In genomic region chr17:78484300-78485159, GRCh38 we compare ENCODE assay signal across 9 cellular contexts.
DNase-seq lines count a peak whose midpoint lies in the region; ATAC-seq and TF ChIP-seq lines count a peak whose summit lies in the region.
"Had no signal": no experiment of that assay in that cellular context is flagged by ENCODE, and none has a peak within 500 bp of the region (broad histone marks: within the 10 kb centered on the region; RNA-seq: fewer than 3 reads in every experiment).

No MANE protein-coding gene starts in this region.

- 32% methylated on average over 10 of the region's 39 CpGs for WGBS in suprapubic skin

- H3K4me3 ChIP-seq in BJ (ENCODE audit: low read depth, low read length) (peak overlapping the region; percentile 31), HEK293 (ENCODE audit: low read depth, low read length) (no peak overlapping the region), choroid plexus epithelial cell (ENCODE audit: low read depth, low read length) (peak overlapping the region; percentile 45), suprapubic skin (peak overlapping the region; percentile 24)

- H3K9me3 ChIP-seq in HEK293 (ENCODE audit: control insufficient read depth, insufficient read depth, low read depth, low read length) (no peaks in the 10 kb centered on the region), suprapubic skin (no peaks in the 10 kb centered on the region)

- H3K4me1 ChIP-seq in HEK293 (ENCODE audit: control insufficient read depth, insufficient read depth, low read length) (no peaks in the 10 kb centered on the region), suprapubic skin (peaks cover 10% of the 10 kb centered on the region)

- peak overlapping the region; percentile 45; the same call in 1 of the 2 replicates for H3K27ac Mint-ChIP-seq in WTC11
- H3K27ac Mint-ChIP-seq in naive B cell = peak overlapping the region in 3 of 6 donors; percentile 58 to 79 (median 61)

- CTCF ChIA-PET in BJ (lab: Yijun Ruan, JAX) (interaction anchor here (0.9 to 3.8 kb wide), 2 partner anchors 12 to 224 kb away, joined by 4 to 14 read pairs; no protein-coding TSS in a partner anchor), HEK293 (lab: Yijun Ruan, JAX) (interaction anchor here (0.6 to 3.2 kb wide), 5 partner anchors 12 to 262 kb away, joined by 3 to 9 read pairs (median 4); no protein-coding TSS in a partner anchor), WTC11 (lab: Charles Lee) (interaction anchor here (0.6 to 1.6 kb wide), 3 partner anchors 12 to 234 kb away, joined by 3 to 7 read pairs (median 4); no protein-coding TSS in a partner anchor)

- H3K27ac ChIP-seq in HEK293 (ENCODE audit: extremely low read depth, low read depth, low read length) (no peak overlapping the region), suprapubic skin (no peak overlapping the region)

- H3K36me3 ChIP-seq in BJ (ENCODE audit: control insufficient read depth, insufficient read depth, low read length) (no peaks in the 10 kb centered on the region), HEK293 (ENCODE audit: control insufficient read depth in 2 of 2, insufficient read depth in 1 of 2, low read length in 2 of 2) (no peaks in the 10 kb centered on the region), suprapubic skin (no peaks in the 10 kb centered on the region)

- H3K27me3 ChIP-seq in BJ (ENCODE audit: control insufficient read depth, insufficient read depth, low read length) (peaks cover 2% of the 10 kb centered on the region; the same call in 1 of the 2 replicates), suprapubic skin (peaks cover 5% of the 10 kb centered on the region)

- POLR2A ChIA-PET in BJ (lab: Charles Lee) (interaction anchor here (0.5 kb wide), 1 partner anchor 1576 kb away, joined by 4 read pairs; no protein-coding TSS in a partner anchor), HEK293 (lab: Yijun Ruan, JAX) (interaction anchor here (0.5 kb wide), 1 partner anchor 266 kb away, joined by 3 read pairs; no protein-coding TSS in a partner anchor), WTC11 (lab: Charles Lee) (interaction anchor here (0.6 to 0.7 kb wide), 2 partner anchors 15 to 53 kb away, joined by 4 to 6 read pairs; no protein-coding TSS in a partner anchor)

- H3K4me3 Mint-ChIP-seq in WTC11 = peak overlapping the region; percentile 81
- peak overlapping the region; percentile 9 to 90 (median 82) for H3K4me3 Mint-ChIP-seq in naive B cell

- H3K4me1 Mint-ChIP-seq in WTC11 (peaks cover 8% of the 10 kb centered on the region), naive B cell (peaks cover 8 to 13% (median 12%) of the 10 kb centered on the region in 3 donors)
- H3K4me1 Mint-ChIP-seq: nephron had no signal

- H3K36me3 Mint-ChIP-seq in WTC11 (no peaks in the 10 kb centered on the region), naive B cell (peaks cover 0 to 7% of the 10 kb centered on the region in 2 donors)

- H3K27me3 Mint-ChIP-seq in WTC11 (ENCODE audit: low read depth) (no peaks in the 10 kb centered on the region), naive B cell (peaks cover 4 to 23% (median 13%) of the 10 kb centered on the region in 3 donors)

- ATAC-seq in WTC11 = peak; percentile 89
- peak; percentile 92 to 93 for ATAC-seq in naive B cell (ENCODE audit: low read depth in 2 of 2)

- no peak for TF ChIP-seq POLR2A in suprapubic skin (IDR thresholded peaks at IDR 0.05)

- TF ChIP-seq EP300 in suprapubic skin (IDR thresholded peaks at IDR 0.05) = no peak

- H3K9me3 Mint-ChIP-seq in WTC11 = no peaks in the 10 kb centered on the region
- no peaks in the 10 kb centered on the region for H3K9me3 Mint-ChIP-seq in naive B cell
- H3K9me3 Mint-ChIP-seq: nephron had no signal

- TF ChIP-seq CTCF in BJ (IDR thresholded peaks at IDR 0.05; ENCODE audit: insufficient read depth, low read depth, low read length) (no peak), HEK293 (tag by site-specific recombination; IDR thresholded peaks at IDR 0.05) (no peak), WTC11 (IDR thresholded peaks at IDR 0.05) (no peak), choroid plexus epithelial cell (conservative IDR thresholded peaks at IDR 0.05; ENCODE audit: low read depth, low read length) (no peak), suprapubic skin (IDR thresholded peaks at IDR 0.05) (no peak)

- no peak for DNase-seq in BJ (ENCODE audit: low read depth)
- peak; percentile 81 for DNase-seq in WTC11 (ENCODE audit: low spot score)
- peak; percentile 18 for DNase-seq in choroid plexus epithelial cell (ENCODE audit: low read depth)
- peak; percentile 48 for DNase-seq in naive B cell
- no peak for DNase-seq in suprapubic skin (ENCODE audit: low spot score in 2 of 2)
- no peak for DNase-seq in NCI-H510A treated with DMSO at 0.1 percent for 48 hours (lab: John Stamatoyannopoulos, UW)
- no peak for DNase-seq in pons (ENCODE audit: low spot score)

TF ChIP-seq in HEK293, 187 proteins besides CTCF, POLR2A, EP300 and RAD21:
- peak; percentile 84 for TF ChIP-seq ZIC2 (tag by site-specific recombination; IDR thresholded peaks at IDR 0.05)
- TF ChIP-seq GFI1B (tag by site-specific recombination; IDR thresholded peaks at IDR 0.05) = no peak
- peak; percentile 25; the same call in 1 of the 2 replicates for TF ChIP-seq SP3 (tag by site-specific recombination; IDR thresholded peaks at IDR 0.05)
- TF ChIP-seq PBX3 (CRISPR knock-in tag; IDR thresholded peaks at IDR 0.05) = no peak
- TF ChIP-seq KLF1 (tag by site-specific recombination; IDR thresholded peaks at IDR 0.05) = peak; percentile 98
- TF ChIP-seq KLF17 (tag by site-specific recombination; IDR thresholded peaks at IDR 0.05) = 0 out of 2 replicates have a peak, but pooled peaks have one; percentile 26
- peak; percentile 92 for TF ChIP-seq KLF8 (tag by site-specific recombination; IDR thresholded peaks at IDR 0.05)
- TF ChIP-seq GLIS2 (tag by site-specific recombination; IDR thresholded peaks at IDR 0.05) = 0 out of 2 replicates have a peak, but pooled peaks have one; percentile 17
- TF ChIP-seq GLIS1 (tag by site-specific recombination; IDR thresholded peaks at IDR 0.05) = peak; percentile 66
- no peak for TF ChIP-seq ZNF600 (tag by site-specific recombination; IDR thresholded peaks at IDR 0.05)
- TF ChIP-seq KLF9 (tag by site-specific recombination; IDR thresholded peaks at IDR 0.05; ENCODE audit: low read depth) = 0 out of 2 replicates have a peak, but pooled peaks have one; percentile 20

TF ChIP-seq in WTC11, 78 proteins besides CTCF, POLR2A, EP300 and RAD21 (continues in another document):
- TF ChIP-seq ZNF425 (CRISPR knock-in tag; conservative IDR thresholded peaks at IDR 0.05) (no peak), FOXK1 (CRISPR knock-in tag; IDR thresholded peaks at IDR 0.05) (no peak), SMAD3 (CRISPR knock-in tag; IDR thresholded peaks at IDR 0.05; ENCODE audit: borderline replicate concordance) (no peak), SMAD4 (CRISPR knock-in tag; IDR thresholded peaks at IDR 0.05) (no peak), TP53 (CRISPR knock-in tag; IDR thresholded peaks at IDR 0.05) (no peak), ZNF263 (CRISPR knock-in tag; IDR thresholded peaks at IDR 0.05; ENCODE audit: low read depth) (no peak), USF1 (CRISPR knock-in tag; IDR thresholded peaks at IDR 0.05) (no peak), ATF1 (CRISPR knock-in tag; IDR thresholded peaks at IDR 0.05) (no peak), HMGA2 (CRISPR knock-in tag; IDR thresholded peaks at IDR 0.05) (no peak), CREM (CRISPR knock-in tag; IDR thresholded peaks at IDR 0.05) (0 out of 2 replicates have a peak, but pooled peaks have one; percentile 25), ZBTB43 (CRISPR knock-in tag; IDR thresholded peaks at IDR 0.05) (no peak), ZSCAN18 (CRISPR knock-in tag; IDR thresholded peaks at IDR 0.05) (no peak)

Comparison
In these comparisons a context has a peak if more than half of its experiments do, and no peak if none do; other contexts are left out.
1. DNase-seq: peak in WTC11 (single experiment), choroid plexus epithelial cell (single experiment) and naive B cell (single experiment); none in BJ (single experiment), suprapubic skin (0 of 2), NCI-H510A treated with DMSO at 0.1 percent for 48 hours (single experiment) and pons (single experiment).